In genomic region chr2:64133828-64134227, GRCh38 we compare ENCODE assay signal across 1 cellular context.
TF ChIP-seq lines count a peak whose summit lies in the region.

No MANE protein-coding gene starts in this region.

TF ChIP-seq in HCT116, 20 proteins besides CTCF, POLR2A, EP300 and RAD21 (continued from another document):
- TF ChIP-seq ZBTB33 (IDR thresholded peaks at IDR 0.05; ENCODE audit: extremely low read depth, insufficient replicate concordance, low read length) (no peak), ATF3 (IDR thresholded peaks at IDR 0.05) (no peak), SRF (IDR thresholded peaks at IDR 0.05; ENCODE audit: low read depth) (no peak), FOSL1 (IDR thresholded peaks at IDR 0.05; ENCODE audit: low read depth) (peak; percentile 18; the same call in 1 of the 2 replicates), EGR1 (IDR thresholded peaks at IDR 0.05; ENCODE audit: low read depth) (0 out of 2 replicates have a peak, but pooled peaks have one; percentile 15), REST (IDR thresholded peaks at IDR 0.05; ENCODE audit: low read depth) (no peak)
